27 cellular contexts compared by ENCODE assay signal in the genomic region with DNA sequence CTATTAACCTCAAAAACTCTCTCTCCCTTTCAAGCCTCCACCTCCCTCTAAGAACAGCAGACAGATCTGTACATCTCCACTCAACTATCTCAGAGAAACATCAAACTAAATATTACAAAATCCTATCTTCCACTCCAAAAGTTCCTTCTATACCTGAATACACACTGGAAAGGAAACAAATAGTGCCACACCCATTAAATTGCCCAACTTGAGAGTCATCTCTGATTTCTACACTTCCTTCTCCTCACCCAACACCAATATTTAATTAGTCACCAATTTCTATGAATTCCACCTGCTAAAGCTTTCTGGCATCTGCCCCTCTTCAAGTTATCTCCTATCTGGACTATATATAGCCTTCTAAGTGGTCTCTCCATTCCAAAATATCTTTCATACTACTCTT.
DNase-seq lines count a peak whose midpoint lies in the region; ATAC-seq, FAIRE-seq and TF ChIP-seq lines count a peak whose summit lies in the region.
"Had no signal": no experiment of that assay in that cellular context is flagged by ENCODE, and none has a peak within 500 bp of the region (broad histone marks: within the 10 kb centered on the region; RNA-seq: fewer than 3 reads in every experiment).

No MANE protein-coding gene starts in this region.

- no peak overlapping the region for H3K4me3 ChIP-seq in small intestine (ENCODE audit: low read depth in 1 of 2, low read length in 2 of 2)
- H3K4me3 ChIP-seq: cardiac muscle cell, heart right ventricle, SJSA1, upper lobe of right lung had no signal

- peak; percentile 29 for DNase-seq in SIG-M5 treated with dmso at 0.1 percent for 504 hours (lab: John Stamatoyannopoulos, UW; ENCODE audit: unreplicated experiment)
- no peak for DNase-seq in SIG-M5 (lab: John Stamatoyannopoulos, UW)
- peak; percentile 27 for DNase-seq in NOMO-1 treated with dmso at 0.1 percent for 144 hours (lab: John Stamatoyannopoulos, UW; ENCODE audit: unreplicated experiment)
- DNase-seq in epithelial cell of prostate (ENCODE audit: low read depth, low spot score), result peak; percentile 14
- peak; percentile 27 for DNase-seq in small intestine
- DNase-seq in activated CD8-positive, alpha-beta memory T cell treated with anti-CD3 and anti-CD28 coated beads, Interleukin-2, amount 10 ng/mL, durations not matched to agents 7 days and 5 days, result no peak
- no peak for DNase-seq in retina
- DNase-seq in omental fat pad (ENCODE audit: low spot score), result no peak
- DNase-seq: activated CD4-positive, alpha-beta T cell treated with anti-CD3 and anti-CD28 coated beads for 4 hours; activated CD8-positive, alpha-beta memory T cell treated with anti-CD3 and anti-CD28 coated beads for 24 hours; activated T-cell treated with anti-CD3 and anti-CD28 coated beads, Interleukin-2, amount 50 U/mL, for 4 hours; CD8-positive, alpha-beta T cell; cortex of kidney; heart right ventricle; mesendoderm; naive B cell; NCI-H1092 treated with DMSO at 0.1 percent for 48 hours; NCI-H1930; NCI-H2227 treated with DMSO at 0.1 percent for 48 hours; substantia nigra; T-helper 1 cell; upper lobe of right lung had no signal

- H3K27ac Mint-ChIP-seq in activated CD8-positive, alpha-beta memory T cell treated with anti-CD3 and anti-CD28 coated beads, Interleukin-2, amount 10 ng/mL, durations not matched to agents 7 days and 5 days, result no peak overlapping the region
- H3K27ac Mint-ChIP-seq: CD8-positive, alpha-beta T cell had no signal

- H3K9me3 Mint-ChIP-seq in activated CD8-positive, alpha-beta memory T cell treated with anti-CD3 and anti-CD28 coated beads, Interleukin-2, amount 10 ng/mL, durations not matched to agents 7 days and 5 days (ENCODE audit: low read depth), result no peaks in the 10 kb centered on the region
- H3K9me3 Mint-ChIP-seq: activated T-cell treated with anti-CD3 and anti-CD28 coated beads, Interleukin-2, amount 50 U/mL, for 4 hours; CD8-positive, alpha-beta T cell; naive B cell had no signal

- no peaks in the 10 kb centered on the region for H3K36me3 Mint-ChIP-seq in activated CD8-positive, alpha-beta memory T cell treated with anti-CD3 and anti-CD28 coated beads, Interleukin-2, amount 10 ng/mL, durations not matched to agents 7 days and 5 days
- H3K36me3 Mint-ChIP-seq: CD8-positive, alpha-beta T cell had no signal

- H3K27me3 Mint-ChIP-seq in activated CD8-positive, alpha-beta memory T cell treated with anti-CD3 and anti-CD28 coated beads, Interleukin-2, amount 10 ng/mL, durations not matched to agents 7 days and 5 days, result no peaks in the 10 kb centered on the region
- H3K27me3 Mint-ChIP-seq: naive B cell had no signal

- peaks cover 3% of the 10 kb centered on the region for H3K4me1 Mint-ChIP-seq in activated CD8-positive, alpha-beta memory T cell treated with anti-CD3 and anti-CD28 coated beads, Interleukin-2, amount 10 ng/mL, durations not matched to agents 7 days and 5 days

- no peak overlapping the region for H3K27ac ChIP-seq in epithelial cell of prostate
- H3K27ac ChIP-seq in small intestine (ENCODE audit: low read depth in 1 of 2, low read length in 1 of 2), result no peak overlapping the region
- H3K27ac ChIP-seq: cardiac muscle cell, heart right ventricle, KMS-11, SJSA1, upper lobe of right lung had no signal

- no peaks in the 10 kb centered on the region for H3K36me3 ChIP-seq in small intestine (ENCODE audit: control insufficient read depth in 2 of 2, insufficient read depth in 2 of 2, low read length in 2 of 2)
- H3K36me3 ChIP-seq: cardiac muscle cell, SJSA1, upper lobe of right lung had no signal

- H3K9me3 ChIP-seq in small intestine (ENCODE audit: control insufficient read depth, low read depth), result no peaks in the 10 kb centered on the region
- H3K9me3 ChIP-seq: heart right ventricle, SJSA1, upper lobe of right lung had no signal

- ATAC-seq in activated CD8-positive, alpha-beta memory T cell treated with anti-CD3 and anti-CD28 coated beads, Interleukin-2, amount 10 ng/mL, durations not matched to agents 7 days and 5 days, result no peak
- ATAC-seq in omental fat pad (ENCODE audit: low FRiP score), result no peak
- ATAC-seq: activated T-cell treated with anti-CD3 and anti-CD28 coated beads, Interleukin-2, amount 50 U/mL, for 4 hours; CD8-positive, alpha-beta T cell; upper lobe of right lung had no signal

- no peak for TF ChIP-seq CTCF in omental fat pad (IDR thresholded peaks at IDR 0.05)

- no peak overlapping the region for H3K4me3 Mint-ChIP-seq in activated CD8-positive, alpha-beta memory T cell treated with anti-CD3 and anti-CD28 coated beads, Interleukin-2, amount 10 ng/mL, durations not matched to agents 7 days and 5 days
- H3K4me3 Mint-ChIP-seq: activated T-cell treated with anti-CD3 and anti-CD28 coated beads, Interleukin-2, amount 50 U/mL, for 4 hours; CD8-positive, alpha-beta T cell; naive B cell had no signal

- no peak for FAIRE-seq in small intestine (lab: Jason Lieb, UNC)
- FAIRE-seq: G401.6, HTR-8/SVneo had no signal

- no peaks in the 10 kb centered on the region for H3K27me3 ChIP-seq in small intestine (ENCODE audit: control insufficient read depth in 2 of 2, insufficient read depth in 2 of 2, low read length in 2 of 2)
- H3K27me3 ChIP-seq: cardiac muscle cell, heart right ventricle, SJSA1, upper lobe of right lung had no signal

- CTCF ChIA-PET in activated CD8-positive, alpha-beta memory T cell treated with anti-CD3 and anti-CD28 coated beads, Interleukin-2, amount 10 ng/mL, durations not matched to agents 7 days and 5 days (lab: Charles Lee), result no interaction called here

- H3K4me1 ChIP-seq in small intestine (ENCODE audit: control insufficient read depth in 2 of 2, insufficient read depth in 1 of 2, low read depth in 1 of 2, low read length in 1 of 2), result peaks cover 0 to 2% of the 10 kb centered on the region in 2 donors
- H3K4me1 ChIP-seq: SJSA1 had no signal

Comparison
In these comparisons a context has a peak if more than half of its experiments do, and no peak if none do; other contexts are left out.
1. DNase-seq: peak in SIG-M5 treated with dmso at 0.1 percent for 504 hours (single experiment), NOMO-1 treated with dmso at 0.1 percent for 144 hours (single experiment), epithelial cell of prostate (single experiment) and small intestine (single experiment); none in SIG-M5 (single experiment), activated CD8-positive, alpha-beta memory T cell treated with anti-CD3 and anti-CD28 coated beads, Interleukin-2, amount 10 ng/mL, durations not matched to agents 7 days and 5 days (single experiment), retina (single experiment) and omental fat pad (single experiment).